9 cellular contexts compared by ENCODE assay signal in genomic region chr10:14093735-14094484, GRCh38.
DNase-seq lines count a peak whose midpoint lies in the region; ATAC-seq and TF ChIP-seq lines count a peak whose summit lies in the region.
"Had no signal": no experiment of that assay in that cellular context is flagged by ENCODE, and none has a peak within 500 bp of the region (broad histone marks: within the 10 kb centered on the region; RNA-seq: fewer than 3 reads in every experiment).

No MANE protein-coding gene starts in this region.

- no peak overlapping the region for H3K27ac ChIP-seq in thoracic aorta
- H3K27ac ChIP-seq: SJCRH30 had no signal

- H3K27me3 ChIP-seq in thoracic aorta (replicated peaks; ENCODE audit: insufficient read depth): no peaks in the 10 kb centered on the region
- H3K27me3 ChIP-seq: SJCRH30 had no signal

- ATAC-seq in thoracic aorta (ENCODE audit: insufficient number of reproducible peaks, low FRiP score, low read depth) (no peak), GM21447 (IDR thresholded peaks at IDR 0.05; ENCODE audit: unreplicated experiment) (no peak)

- peaks cover 0 to 15% of the 10 kb centered on the region in 2 donors for H3K4me1 ChIP-seq in thoracic aorta (ENCODE audit: control insufficient read depth in 1 of 2, low read depth in 2 of 2)
- H3K4me1 ChIP-seq: SJCRH30 had no signal

- TF ChIP-seq CTCF in thoracic aorta (IDR thresholded peaks at IDR 0.05): peak; percentile 36

- H3K36me3 ChIP-seq in thoracic aorta: no peaks in the 10 kb centered on the region
- H3K36me3 ChIP-seq: SJCRH30 had no signal

- in situ Hi-C loops in SK-MEL-5 (cut with HindIII; ENCODE audit: low pct_unique_long_range_greater_than_20kb, low sequenced_read_pairs): no loop called here

- H3K4me3 ChIP-seq in thoracic aorta: no peak overlapping the region
- H3K4me3 ChIP-seq: SJCRH30 had no signal

- peak; percentile 19 for DNase-seq in NCI-H2227 (lab: John Stamatoyannopoulos, UW; ENCODE audit: unreplicated experiment)
- no peak for DNase-seq in NCI-H2227 treated with DMSO at 0.1 percent for 48 hours (lab: John Stamatoyannopoulos, UW)
- DNase-seq in SK-MEL-5 (ENCODE audit: low read depth, low spot score): peak; percentile 65
- peak; percentile 53 for DNase-seq in glomerular visceral epithelial cell (ENCODE audit: extremely low spot score)
- no peak for DNase-seq in thoracic aorta (ENCODE audit: low spot score)
- no peak for DNase-seq in effector CD4-positive, alpha-beta T cell
- DNase-seq in T-helper 9 cell: no peak

- H3K9me3 ChIP-seq in thoracic aorta: no peaks in the 10 kb centered on the region
- H3K9me3 ChIP-seq: SJCRH30 had no signal

Comparison
In these comparisons a context has a peak if more than half of its experiments do, and no peak if none do; other contexts are left out.
1. DNase-seq: peak in NCI-H2227 (single experiment), SK-MEL-5 (single experiment) and glomerular visceral epithelial cell (single experiment); none in NCI-H2227 treated with DMSO at 0.1 percent for 48 hours (single experiment), thoracic aorta (single experiment), effector CD4-positive, alpha-beta T cell (single experiment) and T-helper 9 cell (single experiment).